18 cellular contexts compared by ENCODE assay signal in genomic region chr19:46725036-46725820, GRCh38. TPM values are rescaled to one million over a fixed set of nuclear protein-coding genes. Genes with fewer than 3 reads are reported as not detected.
A peak's percentile ranks its signal among the peaks of the same experiment; 100 is the strongest.
DNase-seq lines count a peak whose midpoint lies in the region; ATAC-seq, FAIRE-seq and TF ChIP-seq lines count a peak whose summit lies in the region.
"Had no signal": no experiment of that assay in that cellular context is flagged by ENCODE, and none has a peak within 500 bp of the region (broad histone marks: within the 10 kb centered on the region; RNA-seq: fewer than 3 reads in every experiment).

No MANE protein-coding gene starts in this region.

- no peak for TF ChIP-seq RAD21 in GM12878 (IDR thresholded peaks at IDR 0.05; ENCODE audit: insufficient read depth, low read depth, low read length)

- H3K27me3 ChIP-seq in right cardiac atrium (ENCODE audit: control insufficient read depth, insufficient read depth), result no peaks in the 10 kb centered on the region
- no peaks in the 10 kb centered on the region for H3K27me3 ChIP-seq in left ventricle myocardium inferior (ENCODE audit: low read depth)
- H3K27me3 ChIP-seq in GM12878 (replicated peaks in 1 of 2; ENCODE audit: control insufficient read depth in 2 of 2, insufficient read depth in 2 of 2, low read length in 1 of 2), result no peaks in the 10 kb centered on the region
- no peaks in the 10 kb centered on the region for H3K27me3 ChIP-seq in upper lobe of right lung

- SMC1A ChIA-PET in GM12878 (lab: Charles Lee; ENCODE audit: uncharacterized antibody, unreplicated experiment), result no interaction called here

- RAD21 ChIA-PET in GM12878 (lab: Charles Lee; ENCODE audit: unreplicated experiment), result no interaction called here

- no peaks in the 10 kb centered on the region for H3K9me3 ChIP-seq in right cardiac atrium (ENCODE audit: control insufficient read depth, low read length)
- H3K9me3 ChIP-seq in left ventricle myocardium inferior (replicated peaks), result no peaks in the 10 kb centered on the region
- H3K9me3 ChIP-seq in GM12878 (replicated peaks; ENCODE audit: control insufficient read depth, insufficient read depth, low read length), result no peaks in the 10 kb centered on the region
- no peaks in the 10 kb centered on the region for H3K9me3 ChIP-seq in kidney (ENCODE audit: control insufficient read depth in 1 of 2, low read length in 2 of 2)
- no peaks in the 10 kb centered on the region for H3K9me3 ChIP-seq in upper lobe of right lung
- H3K9me3 ChIP-seq: SK-N-SH had no signal

- TF ChIP-seq POLR2A in GM12878 (IDR thresholded peaks at IDR 0.05; ENCODE audit: low read depth, low read length), result 0 out of 2 replicates have a peak, but pooled peaks have one; percentile 9

- in situ Hi-C loops in GM12878 (cut with MboI), result no loop called here

- H3K36me3 ChIP-seq in left ventricle myocardium inferior, result peaks cover 94% of the 10 kb centered on the region
- H3K36me3 ChIP-seq in GM12878 (ENCODE audit: control insufficient read depth in 2 of 2, insufficient read depth in 2 of 2, low read length in 1 of 2), result peaks cover 35 to 82% of the 10 kb centered on the region in 2 experiments; a peak in 3 of 4 replicates
- H3K36me3 ChIP-seq in kidney (ENCODE audit: control insufficient read depth in 1 of 2, insufficient read depth in 2 of 2, low read length in 2 of 2), result peaks cover 29 to 62% of the 10 kb centered on the region in 2 donors
- peaks cover 98% of the 10 kb centered on the region for H3K36me3 ChIP-seq in upper lobe of right lung

- DNase-seq in right cardiac atrium, result peak in 2 of 3 donors; percentile 37 to 43
- no peak for DNase-seq in left ventricle myocardium inferior
- no peak for DNase-seq in GM12878 (ENCODE audit: low read depth, low spot score)
- peak; percentile 68 for DNase-seq in kidney
- DNase-seq in upper lobe of right lung, result peak; percentile 52
- DNase-seq in activated CD4-positive, alpha-beta memory T cell treated with anti-CD3 and anti-CD28 coated beads for 36 hours, result no peak
- DNase-seq: AML-193; CD4-positive, alpha-beta memory T cell; HCEC 1CT; KBM-7; NCI-H1092 treated with DMSO at 0.1 percent for 48 hours; NCI-H187; NCI-H446; PC-3; SK-N-SH had no signal

- H3K4me3 ChIP-seq in right cardiac atrium (ENCODE audit: low read length), result no peak overlapping the region
- H3K4me3 ChIP-seq in left ventricle myocardium inferior, result no peak overlapping the region
- no peak overlapping the region for H3K4me3 ChIP-seq in GM12878
- no peak overlapping the region for H3K4me3 ChIP-seq in kidney (ENCODE audit: low read length in 2 of 2)
- H3K4me3 ChIP-seq in upper lobe of right lung, result no peak overlapping the region

- peaks cover 9% of the 10 kb centered on the region for H3K4me1 Mint-ChIP-seq in activated CD4-positive, alpha-beta memory T cell treated with anti-CD3 and anti-CD28 coated beads for 36 hours (ENCODE audit: low read depth)

- peaks cover 48% of the 10 kb centered on the region for H3K36me3 Mint-ChIP-seq in activated CD4-positive, alpha-beta memory T cell treated with anti-CD3 and anti-CD28 coated beads for 36 hours

- no peak for FAIRE-seq in GM12878 (lab: Jason Lieb, UNC)
- FAIRE-seq in kidney (lab: Jason Lieb, UNC), result no peak

- H3K27me3 Mint-ChIP-seq in activated CD4-positive, alpha-beta memory T cell treated with anti-CD3 and anti-CD28 coated beads for 36 hours, result no peaks in the 10 kb centered on the region
- H3K27me3 Mint-ChIP-seq: CD4-positive, alpha-beta memory T cell had no signal

- H4K20me1 ChIP-seq in GM12878 (ENCODE audit: control insufficient read depth, insufficient read depth), result no peaks in the 10 kb centered on the region; the same call in 1 of the 2 replicates

- no peak for TF ChIP-seq EP300 in GM12878 (IDR thresholded peaks at IDR 0.05; ENCODE audit: borderline replicate concordance in 1 of 2, control insufficient read depth in 1 of 2, low read depth in 2 of 2, low read length in 2 of 2)

- CTCF ChIA-PET in GM12878 (lab: Yijun Ruan, JAX), result interaction anchor here (0.8 kb wide), 2 partner anchors 63 to 195 kb away, joined by 3 read pairs; no protein-coding TSS in a partner anchor
- CTCF ChIA-PET in activated CD4-positive, alpha-beta memory T cell treated with anti-CD3 and anti-CD28 coated beads for 36 hours (lab: Charles Lee), result interaction anchor here (1.3 kb wide), 1 partner anchor 21 kb away, joined by 5 read pairs; no protein-coding TSS in a partner anchor

- no peak overlapping the region for H3K4me3 Mint-ChIP-seq in activated CD4-positive, alpha-beta memory T cell treated with anti-CD3 and anti-CD28 coated beads for 36 hours
- H3K4me3 Mint-ChIP-seq: CD4-positive, alpha-beta memory T cell had no signal

- no peaks in the 10 kb centered on the region for H3K9me3 Mint-ChIP-seq in activated CD4-positive, alpha-beta memory T cell treated with anti-CD3 and anti-CD28 coated beads for 36 hours
- H3K9me3 Mint-ChIP-seq: CD4-positive, alpha-beta memory T cell had no signal

- WGBS in right cardiac atrium, result 87% methylated on average over 26 of the region's 26 CpGs
- WGBS in GM12878 (ENCODE audit: insufficient coverage, insufficient replicate concordance, low lambda C conversion rate, missing lambda C conversion rate), result 96% methylated on average over 25 of the region's 26 CpGs

- ATAC-seq in right cardiac atrium (no peak), GM12878 (no peak), upper lobe of right lung (no peak), GM19452 (IDR thresholded peaks at IDR 0.05; ENCODE audit: unreplicated experiment) (no peak), GM21529 (IDR thresholded peaks at IDR 0.05; ENCODE audit: unreplicated experiment) (no peak)
- ATAC-seq: PC-3 had no signal

- H3K4me1 ChIP-seq in right cardiac atrium (ENCODE audit: control insufficient read depth, insufficient read depth, low read length), result no peaks in the 10 kb centered on the region
- H3K4me1 ChIP-seq in left ventricle myocardium inferior, result peaks cover 38% of the 10 kb centered on the region
- peaks cover 3% of the 10 kb centered on the region for H3K4me1 ChIP-seq in GM12878 (ENCODE audit: control insufficient read depth, insufficient read depth, low read length)
- peaks cover 0 to 7% of the 10 kb centered on the region in 2 donors for H3K4me1 ChIP-seq in kidney (ENCODE audit: control insufficient read depth in 1 of 2, insufficient read depth in 1 of 2, low read depth in 1 of 2, low read length in 2 of 2)
- peaks cover 28% of the 10 kb centered on the region for H3K4me1 ChIP-seq in upper lobe of right lung

- BruUV-seq in GM12878 (replicated peaks; lab: Mats Ljungman, UMichigan), result no TSS peak

- H3K27ac ChIP-seq in right cardiac atrium (ENCODE audit: low read length) (no peak overlapping the region), left ventricle myocardium inferior (replicated peaks) (no peak overlapping the region), GM12878 (ENCODE audit: control insufficient read depth, insufficient read depth) (no peak overlapping the region), kidney (ENCODE audit: low read depth in 2 of 2, low read length in 2 of 2) (no peak overlapping the region), upper lobe of right lung (no peak overlapping the region)
- H3K27ac ChIP-seq: HL-60 had no signal

- no peak overlapping the region for H3K27ac Mint-ChIP-seq in activated CD4-positive, alpha-beta memory T cell treated with anti-CD3 and anti-CD28 coated beads for 36 hours

- TF ChIP-seq CTCF in left ventricle myocardium inferior (IDR thresholded peaks at IDR 0.05; ENCODE audit: borderline replicate concordance) (no peak), GM12878 (IDR thresholded peaks at IDR 0.05 in 2 of 3, conservative IDR thresholded peaks at IDR 0.05 in 1 of 3; ENCODE audit: control insufficient read depth in 2 of 3, extremely low read depth in 1 of 3, insufficient read depth in 1 of 3, low read depth in 3 of 3, low read length in 3 of 3) (no peak), kidney (IDR thresholded peaks at IDR 0.05; ENCODE audit: borderline replicate concordance, extremely low read depth, insufficient read depth) (no peak), upper lobe of right lung (IDR thresholded peaks at IDR 0.05) (no peak)

- POLR2A ChIA-PET in GM12878 (lab: Charles Lee), result interaction anchor here (0.6 kb wide), 1 partner anchor 22 kb away, joined by 3 read pairs; no protein-coding TSS in a partner anchor
- POLR2A ChIA-PET in activated CD4-positive, alpha-beta memory T cell treated with anti-CD3 and anti-CD28 coated beads for 36 hours (lab: Charles Lee), result no interaction called here

- no peak overlapping the region for H3K4me2 ChIP-seq in GM12878 (ENCODE audit: control insufficient read depth, insufficient read depth)
- H3K4me2 ChIP-seq: SK-N-SH had no signal

- no peak overlapping the region for H3K9ac ChIP-seq in GM12878 (ENCODE audit: control insufficient read depth, insufficient read depth, low read length)
- no peak overlapping the region for H3K9ac ChIP-seq in kidney (ENCODE audit: low read length in 2 of 2)
- H3K9ac ChIP-seq: SK-N-SH had no signal

- intact Hi-C loops in right cardiac atrium (cut with DNase I) (no loop called here), left ventricle myocardium inferior (cut with micrococcal nuclease) (no loop called here), GM12878 (cut with micrococcal nuclease; ENCODE audit: unreplicated experiment) (loop anchor here (5.0 kb wide), 1 partner anchor 33 kb away; no protein-coding TSS in a partner anchor), kidney (cut with DNase I) (no loop called here), upper lobe of right lung (cut with DNase I) (no loop called here)
- intact Hi-C loops in activated CD4-positive, alpha-beta memory T cell treated with anti-CD3 and anti-CD28 coated beads for 36 hours (cut with micrococcal nuclease), result no loop called here

- H2AFZ ChIP-seq in GM12878 (ENCODE audit: control insufficient read depth, low read depth, low read length), result no peak overlapping the region

- peaks cover 3% of the 10 kb centered on the region; the same call in 1 of the 2 replicates for H3K79me2 ChIP-seq in GM12878 (ENCODE audit: control insufficient read depth, insufficient read depth, low read length)

RNA-seq across cellular contexts. Expression of gene PRKD2, which starts 8.3 kb away (rescaled TPM):
- total RNA-seq in right cardiac atrium (10 to 100 TPM; 14.2 to 16.6 (median 14.8) TPM), left ventricle myocardium inferior (7.9 TPM), GM12878 (2014; rRNA removed) (25.1 and 35.4 TPM in 2 replicates), GM12878 (2014; rRNA removed; fragmentation: Illumina TruSeq; extraction: Trizol) (13.3 and 14.4 TPM in 2 replicates), GM12878 (2021) (88.9 and 98.8 TPM in 2 replicates), kidney (69.8 TPM), upper lobe of right lung (58.9 TPM)
- polyA plus RNA-seq in right cardiac atrium (11.3 TPM), GM12878 (2011; rRNA removed) (7.7 and 12.6 TPM in 2 replicates), GM12878 (2014; fragmentation: Illumina TruSeq; extraction: Trizol) (16.9 and 31.3 TPM in 2 replicates), GM12878 (2014; fragmentation: Nextera tagmentation; extraction: Ambion mirVana) (10 to 100 TPM in 1 of 2 experiments, 1 to 10 TPM in 1; 2.3 to 11.8 TPM), GM12878 (2014; rRNA removed) (34.4 and 45.7 TPM in 2 replicates), GM12878 (2016; fragmentation: Nextera tagmentation; extraction: Ambion mirVana) (10 to 100 TPM; 44.6 to 50.7 TPM), kidney (ENCODE audit: insufficient read depth, low read depth, low replicate concordance) (26.7 TPM)
- total RNA-seq in GM12878 (2013; cell fraction: nucleolus; rRNA removed), result 23.7 and 25.9 TPM in 2 replicates
- 30.7 TPM for polyA plus RNA-seq in GM12878 (2011; ENCODE audit: low read depth)
- 22.8 and 23.6 TPM in 2 replicates for polyA plus RNA-seq in GM12878 (2011; cell fraction: cytosol; rRNA removed)
- 70.9 and 92.1 TPM in 2 replicates for polyA plus RNA-seq in GM12878 (2011; cell fraction: nucleus; rRNA removed)
- polyA plus RNA-seq in GM12878 (2012), result 56.6 and 58.8 TPM in 2 replicates
- 21.4 and 38.0 TPM in 2 replicates for polyA minus RNA-seq in GM12878 (2011; rRNA and poly(A)+ RNA removed)
- polyA minus RNA-seq in GM12878 (2011; cell fraction: cytosol; rRNA and poly(A)+ RNA removed), result 27.0 and 27.5 TPM in 2 replicates
- 11.1 and 26.6 TPM in 2 replicates for polyA minus RNA-seq in GM12878 (2011; cell fraction: nucleus; rRNA and poly(A)+ RNA removed)
- 10 to 100 TPM; 78.8 to 84.4 TPM for total RNA-seq in activated CD4-positive, alpha-beta memory T cell treated with anti-CD3 and anti-CD28 coated beads for 36 hours

RNA-seq across cellular contexts. Expression of gene FKRP, which starts 20.6 kb away (rescaled TPM):
- 10 to 100 TPM; 15.0 to 22.7 (median 21.0) TPM for total RNA-seq in right cardiac atrium
- 15.9 TPM for polyA plus RNA-seq in right cardiac atrium
- 15.6 TPM for total RNA-seq in left ventricle myocardium inferior
- 13.5 and 18.7 TPM in 2 replicates for total RNA-seq in GM12878 (2013; cell fraction: nucleolus; rRNA removed)
- total RNA-seq in GM12878 (2014; rRNA removed), result 7.9 and 10.1 TPM in 2 replicates
- total RNA-seq in GM12878 (2014; rRNA removed; fragmentation: Illumina TruSeq; extraction: Trizol), result 5.8 and 6.9 TPM in 2 replicates
- total RNA-seq in GM12878 (2021), result 13.0 and 13.3 TPM in 2 replicates
- 5.4 TPM for polyA plus RNA-seq in GM12878 (2011; ENCODE audit: low read depth)
- 3.3 and 4.2 TPM in 2 replicates for polyA plus RNA-seq in GM12878 (2011; rRNA removed)
- 4.9 and 8.7 TPM in 2 replicates for polyA plus RNA-seq in GM12878 (2011; cell fraction: cytosol; rRNA removed)
- polyA plus RNA-seq in GM12878 (2011; cell fraction: nucleus; rRNA removed), result 11.0 and 19.0 TPM in 2 replicates
- polyA plus RNA-seq in GM12878 (2012), result 5.9 and 11.6 TPM in 2 replicates
- polyA plus RNA-seq in GM12878 (2014; fragmentation: Illumina TruSeq; extraction: Trizol), result 8.0 and 8.7 TPM in 2 replicates
- polyA plus RNA-seq in GM12878 (2014; fragmentation: Nextera tagmentation; extraction: Ambion mirVana), result 1 to 10 TPM; 1.3 to 1.8 TPM
- 14.1 and 14.2 TPM in 2 replicates for polyA plus RNA-seq in GM12878 (2014; rRNA removed)
- polyA plus RNA-seq in GM12878 (2016; fragmentation: Nextera tagmentation; extraction: Ambion mirVana), result 1 to 10 TPM; 6.7 to 8.8 TPM
- polyA minus RNA-seq in GM12878 (2011; rRNA and poly(A)+ RNA removed), result 2.9 and 4.9 TPM in 2 replicates
- polyA minus RNA-seq in GM12878 (2011; cell fraction: cytosol; rRNA and poly(A)+ RNA removed), result 1.2 and 1.5 TPM in 2 replicates
- polyA minus RNA-seq in GM12878 (2011; cell fraction: nucleus; rRNA and poly(A)+ RNA removed), result 3.6 and 4.2 TPM in 2 replicates
- total RNA-seq in kidney, result 20.5 TPM
- 11.8 TPM for polyA plus RNA-seq in kidney (ENCODE audit: insufficient read depth, low read depth, low replicate concordance)
- total RNA-seq in upper lobe of right lung, result 14.2 TPM
- total RNA-seq in activated CD4-positive, alpha-beta memory T cell treated with anti-CD3 and anti-CD28 coated beads for 36 hours, result 10 to 100 TPM; 11.4 to 12.3 TPM

RNA-seq across cellular contexts. Expression of gene STRN4, which starts 21.0 kb away (rescaled TPM):
- total RNA-seq in right cardiac atrium, result 10 to 100 TPM; 49.0 to 69.8 (median 54.7) TPM
- polyA plus RNA-seq in right cardiac atrium, result 39.3 TPM
- 52.7 TPM for total RNA-seq in left ventricle myocardium inferior
- 77.4 and 81.2 TPM in 2 replicates for total RNA-seq in GM12878 (2013; cell fraction: nucleolus; rRNA removed)
- total RNA-seq in GM12878 (2014; rRNA removed), result 51.1 and 54.8 TPM in 2 replicates
- 17.5 and 18.9 TPM in 2 replicates for total RNA-seq in GM12878 (2014; rRNA removed; fragmentation: Illumina TruSeq; extraction: Trizol)
- 55.0 and 56.1 TPM in 2 replicates for total RNA-seq in GM12878 (2021)
- 12.4 TPM for polyA plus RNA-seq in GM12878 (2011; ENCODE audit: low read depth)
- 19.7 and 26.1 TPM in 2 replicates for polyA plus RNA-seq in GM12878 (2011; rRNA removed)
- polyA plus RNA-seq in GM12878 (2011; cell fraction: cytosol; rRNA removed), result 45.1 and 60.8 TPM in 2 replicates
- polyA plus RNA-seq in GM12878 (2011; cell fraction: nucleus; rRNA removed), result 186 and 249 TPM in 2 replicates
- polyA plus RNA-seq in GM12878 (2012), result 35.8 and 44.1 TPM in 2 replicates
- 4.5 and 16.0 TPM in 2 replicates for polyA plus RNA-seq in GM12878 (2014; fragmentation: Illumina TruSeq; extraction: Trizol)
- 1 to 10 TPM in 1 of 2 experiments, under 1 TPM in 1; 0.42 to 1.6 TPM for polyA plus RNA-seq in GM12878 (2014; fragmentation: Nextera tagmentation; extraction: Ambion mirVana)
- 62.8 and 65.4 TPM in 2 replicates for polyA plus RNA-seq in GM12878 (2014; rRNA removed)
- 10 to 100 TPM in 1 of 2 experiments, 1 to 10 TPM in 1; 6.6 to 27.9 TPM for polyA plus RNA-seq in GM12878 (2016; fragmentation: Nextera tagmentation; extraction: Ambion mirVana)
- 30.9 and 64.5 TPM in 2 replicates for polyA minus RNA-seq in GM12878 (2011; rRNA and poly(A)+ RNA removed)
- polyA minus RNA-seq in GM12878 (2011; cell fraction: cytosol; rRNA and poly(A)+ RNA removed), result 18.6 and 18.7 TPM in 2 replicates
- polyA minus RNA-seq in GM12878 (2011; cell fraction: nucleus; rRNA and poly(A)+ RNA removed), result 39.0 and 63.6 TPM in 2 replicates
- total RNA-seq in kidney, result 74.9 TPM
- 31.5 TPM for polyA plus RNA-seq in kidney (ENCODE audit: insufficient read depth, low read depth, low replicate concordance)
- 68.5 TPM for total RNA-seq in upper lobe of right lung
- 10 to 100 TPM; 52.6 to 59.3 TPM for total RNA-seq in activated CD4-positive, alpha-beta memory T cell treated with anti-CD3 and anti-CD28 coated beads for 36 hours

Comparison
In these comparisons a context has a peak if more than half of its experiments do, and no peak if none do; other contexts are left out.
1. DNase-seq: peak in right cardiac atrium (2 of 3), kidney (single experiment) and upper lobe of right lung (single experiment); none in left ventricle myocardium inferior (single experiment), GM12878 (single experiment) and activated CD4-positive, alpha-beta memory T cell treated with anti-CD3 and anti-CD28 coated beads for 36 hours (single experiment).